Comparison of ENCODE assay signal across 24 cellular contexts in the genomic region with DNA sequence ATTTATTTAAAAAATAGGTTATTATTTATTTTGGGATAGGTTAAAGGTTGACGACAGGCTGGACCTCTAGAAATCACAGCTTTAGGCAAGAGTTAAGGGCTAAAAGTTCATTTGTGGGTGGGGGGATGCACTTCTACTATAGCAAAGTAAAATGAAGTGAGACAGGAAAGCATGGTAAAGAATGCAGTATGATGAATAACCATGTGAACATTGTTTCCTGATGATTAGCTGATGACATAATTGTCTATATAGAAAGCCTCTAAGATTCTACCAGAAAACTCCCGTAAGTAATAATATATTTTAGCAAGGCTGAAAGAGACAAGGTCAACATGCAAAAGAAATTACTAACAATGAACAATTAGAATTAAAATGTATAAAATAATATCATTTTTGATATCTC. TPM values are rescaled to one million over a fixed set of nuclear protein-coding genes. Genes with fewer than 3 reads are reported as not detected.
"Had no signal": no experiment of that assay in that cellular context is flagged by ENCODE, and none has a peak within 500 bp of the region (broad histone marks: within the 10 kb centered on the region; RNA-seq: fewer than 3 reads in every experiment).

No MANE protein-coding gene starts in this region.

- H3K4me3 ChIP-seq: coronary artery, esophagus muscularis mucosa, gastroesophageal sphincter, mucosa of descending colon, right atrium auricular region, sigmoid colon, skin epidermis, testis, tibial nerve, upper lobe of right lung, vagina had no signal

- DNase-seq: effector CD4-positive, alpha-beta T cell; mucosa of descending colon; naive thymus-derived CD8-positive, alpha-beta T cell; sigmoid colon; stimulated activated CD4-positive, alpha-beta T cell treated with anti-CD3 and anti-CD28 coated beads, Interleukin-2, amount 100 ng/mL, for 24 hours; stimulated activated CD4-positive, alpha-beta T cell treated with anti-CD3 and anti-CD28 coated beads, Interleukin-4, amount 100 ng/mL, for 4 hours; stimulated activated naive B cell treated with anti-CD40 and anti-IgM and Interleukin-4, amounts not matched to agents 10 μg/mL and 1 μg/mL and 100 μg/mL, for 72 hours; stimulated activated naive CD8-positive, alpha-beta T cell treated with anti-CD3 and anti-CD28 coated beads, Interleukin-15, amount 100 ng/mL, for 72 hours; testis; upper lobe of right lung had no signal

- ATAC-seq: gastroesophageal sphincter; mucosa of descending colon; naive thymus-derived CD8-positive, alpha-beta T cell; stimulated activated naive B cell treated with anti-CD40 and anti-IgM and Interleukin-4, amounts not matched to agents 10 μg/mL and 1 μg/mL and 100 μg/mL, for 72 hours; stimulated activated naive CD8-positive, alpha-beta T cell treated with anti-CD3 and anti-CD28 coated beads, Interleukin-15, amount 100 ng/mL, for 72 hours; upper lobe of right lung had no signal

RNA-seq across cellular contexts. Expression of a gene that starts 25.7 kb away (rescaled TPM):
- total RNA-seq: dermis microvascular lymphatic vessel endothelial cell; esophagus muscularis mucosa; fibroblast of villous mesenchyme; gastroesophageal sphincter; kidney epithelial cell; liver; mucosa of descending colon; naive thymus-derived CD8-positive, alpha-beta T cell; osteoblast; pulmonary artery endothelial cell; right atrium auricular region; sigmoid colon; subcutaneous adipose tissue; tibial nerve; upper lobe of right lung; vagina had no signal

RNA-seq across cellular contexts. Expression of a gene that starts 49.2 kb away (rescaled TPM):
- total RNA-seq: dermis microvascular lymphatic vessel endothelial cell; fibroblast of villous mesenchyme; gastroesophageal sphincter; kidney epithelial cell; naive thymus-derived CD8-positive, alpha-beta T cell; osteoblast; pulmonary artery endothelial cell; right atrium auricular region; sigmoid colon; subcutaneous adipose tissue; vagina had no signal
